In the genomic region with DNA sequence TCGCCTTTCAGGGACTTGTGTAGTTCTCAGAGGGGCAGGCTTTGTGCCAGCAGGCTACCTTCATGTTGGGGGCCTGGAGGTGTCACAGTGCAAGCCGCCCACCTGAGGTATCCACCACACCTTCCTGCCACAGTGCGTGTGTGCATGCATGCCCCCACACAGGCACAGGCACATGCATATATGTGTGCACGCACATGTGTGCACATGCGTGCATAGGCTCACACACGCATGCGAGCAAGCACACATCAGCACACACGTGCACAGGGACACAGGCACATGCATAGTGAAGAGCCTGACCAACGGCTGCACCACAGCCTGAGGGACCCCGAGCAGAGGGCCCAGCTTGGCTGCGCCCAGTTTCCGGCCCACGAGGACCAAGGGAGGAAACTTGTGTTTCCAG, we compare ENCODE assay signal across 1 cellular context.
TF ChIP-seq lines count a peak whose summit lies in the region.

No MANE protein-coding gene starts in this region.

TF ChIP-seq in H1, 55 proteins besides CTCF, POLR2A, EP300 and RAD21:
- no peak for TF ChIP-seq RXRA (IDR thresholded peaks at IDR 0.05; ENCODE audit: insufficient read depth, low read depth, low read length)
- TF ChIP-seq SRF (IDR thresholded peaks at IDR 0.05; ENCODE audit: low read depth, low read length) = no peak
- TF ChIP-seq GABPA (IDR thresholded peaks at IDR 0.05; ENCODE audit: borderline replicate concordance, insufficient read depth, low read length) = no peak
- TF ChIP-seq TEAD4 (IDR thresholded peaks at IDR 0.05; ENCODE audit: low read depth, low read length) = no peak
- no peak for TF ChIP-seq POU5F1 (IDR thresholded peaks at IDR 0.05; ENCODE audit: low read depth, low read length)
- TF ChIP-seq SUZ12 (IDR thresholded peaks at IDR 0.05; ENCODE audit: low read length) = no peak
- no peak for TF ChIP-seq SAP30 (IDR thresholded peaks at IDR 0.05; ENCODE audit: insufficient read depth, insufficient replicate concordance, low read length)
- TF ChIP-seq KDM5A (IDR thresholded peaks at IDR 0.05; ENCODE audit: low read length) = no peak
- TF ChIP-seq NANOG (IDR thresholded peaks at IDR 0.05; ENCODE audit: insufficient read depth, low read depth, low read length, poor library complexity, severe bottlenecking) = no peak
